Comparison of ENCODE assay signal across 9 cellular contexts in the genomic region with DNA sequence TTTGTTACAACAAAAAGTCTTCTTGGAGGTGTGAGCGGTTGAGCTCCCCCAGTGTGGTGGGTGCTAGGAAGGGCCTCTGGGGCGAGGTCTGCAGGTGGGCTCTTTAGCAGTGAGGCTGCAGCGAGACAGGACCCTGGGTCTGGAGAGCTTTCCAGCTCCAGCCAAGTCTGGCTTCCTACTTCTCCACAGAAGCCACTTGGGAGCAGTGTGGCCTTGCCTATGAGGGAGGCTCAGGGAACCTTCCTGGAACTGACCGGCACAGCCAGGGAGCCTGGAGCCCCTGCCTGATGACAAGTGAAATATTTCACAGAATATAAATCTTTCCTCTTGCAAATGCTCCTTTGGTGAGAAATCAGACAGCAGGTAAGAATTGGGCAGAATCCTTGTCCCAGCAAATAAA.
A peak's percentile ranks its signal among the peaks of the same experiment; 100 is the strongest.
DNase-seq lines count a peak whose midpoint lies in the region; ATAC-seq and TF ChIP-seq lines count a peak whose summit lies in the region.
"Had no signal": no experiment of that assay in that cellular context is flagged by ENCODE, and none has a peak within 500 bp of the region (broad histone marks: within the 10 kb centered on the region; RNA-seq: fewer than 3 reads in every experiment).

No MANE protein-coding gene starts in this region.

- peaks cover 7% of the 10 kb centered on the region for H3K9me3 ChIP-seq in WERI-Rb-1 (ENCODE audit: severe bottlenecking)

- H3K36me3 Mint-ChIP-seq in immature natural killer cell: no peaks in the 10 kb centered on the region

- peaks cover 20% of the 10 kb centered on the region for H3K27me3 ChIP-seq in WERI-Rb-1 (ENCODE audit: insufficient read depth, low read depth, severe bottlenecking)

- no peak overlapping the region for H3K4me3 ChIP-seq in WERI-Rb-1 (ENCODE audit: low read depth, low read length)

- peak; percentile 9 for DNase-seq in NCI-H1694 (lab: John Stamatoyannopoulos, UW)
- DNase-seq in NCI-H1694 treated with DMSO at 0.1 percent for 48 hours (lab: John Stamatoyannopoulos, UW): no peak
- DNase-seq in WERI-Rb-1: peak; percentile 59
- DNase-seq in iPS-NIHi11 (ENCODE audit: low spot score): peak; percentile 46
- DNase-seq in stromal cell of bone marrow (ENCODE audit: low read depth): peak; percentile 3
- DNase-seq in immature natural killer cell: no peak
- DNase-seq in NCI-H1105 (lab: John Stamatoyannopoulos, UW): no peak
- DNase-seq: NCI-H187 treated with DMSO at 0.1 percent for 48 hours had no signal

- ATAC-seq in HG03442 (IDR thresholded peaks at IDR 0.05; ENCODE audit: unreplicated experiment): no peak

- no peak overlapping the region for H3K4me3 Mint-ChIP-seq in immature natural killer cell

- no peaks in the 10 kb centered on the region for H3K36me3 ChIP-seq in WERI-Rb-1

- peak; percentile 53 for TF ChIP-seq CTCF in WERI-Rb-1 (IDR thresholded peaks at IDR 0.05; ENCODE audit: low read depth, low read length)

- no peaks in the 10 kb centered on the region for H3K4me1 Mint-ChIP-seq in immature natural killer cell

- no peak overlapping the region for H3K27ac ChIP-seq in WERI-Rb-1

- peaks cover 0 to 5% (median 0%) of the 10 kb centered on the region in 6 donors for H3K9me3 Mint-ChIP-seq in immature natural killer cell

- no peak overlapping the region for H3K27ac Mint-ChIP-seq in immature natural killer cell

- H3K27me3 Mint-ChIP-seq in immature natural killer cell (ENCODE audit: low read depth in 3 of 3): peaks cover 2 to 7% (median 7%) of the 10 kb centered on the region in 3 donors

Comparison
In these comparisons a context has a peak if more than half of its experiments do, and no peak if none do; other contexts are left out.
1. DNase-seq: peak in NCI-H1694 (single experiment), WERI-Rb-1 (single experiment), iPS-NIHi11 (single experiment) and stromal cell of bone marrow (single experiment); none in NCI-H1694 treated with DMSO at 0.1 percent for 48 hours (single experiment), immature natural killer cell (0 of 3) and NCI-H1105 (single experiment).